Comparison of ENCODE assay signal across 19 cellular contexts in genomic region chr9:135219676-135220600, GRCh38.
DNase-seq lines count a peak whose midpoint lies in the region; ATAC-seq, FAIRE-seq and TF ChIP-seq lines count a peak whose summit lies in the region.
"Had no signal": no experiment of that assay in that cellular context is flagged by ENCODE, and none has a peak within 500 bp of the region (broad histone marks: within the 10 kb centered on the region; RNA-seq: fewer than 3 reads in every experiment).

No MANE protein-coding gene starts in this region.

- H3K4me3 Mint-ChIP-seq in stimulated activated naive B cell treated with anti-CD40 and anti-IgM and Interleukin-4, amounts not matched to agents 10 μg/mL and 1 μg/mL and 100 μg/mL, for 72 hours, result no peak overlapping the region

- H3K36me3 ChIP-seq in K562 (ENCODE audit: control insufficient read depth, insufficient read depth, low read length) (no peaks in the 10 kb centered on the region), mesendoderm (ENCODE audit: control insufficient read depth, insufficient read depth, low read length) (no peaks in the 10 kb centered on the region), upper lobe of right lung (no peaks in the 10 kb centered on the region), colonic mucosa (no peaks in the 10 kb centered on the region)

- POLR2A ChIA-PET in K562 (lab: Yijun Ruan, JAX), result interaction anchor here (0.9 kb wide), 1 partner anchor 9 kb away, joined by 3 read pairs; no protein-coding TSS in a partner anchor

- no peak overlapping the region for H2BK5ac ChIP-seq in mesendoderm (ENCODE audit: low read length)

- no peak overlapping the region for H4K8ac ChIP-seq in mesendoderm (ENCODE audit: low read depth, low read length)

- no peaks in the 10 kb centered on the region for H3K9me3 ChIP-seq in K562 (replicated peaks; ENCODE audit: control insufficient read depth, insufficient read depth, low read depth, low read length)
- no peaks in the 10 kb centered on the region for H3K9me3 ChIP-seq in upper lobe of right lung
- no peaks in the 10 kb centered on the region for H3K9me3 ChIP-seq in colonic mucosa

- no peak for TF ChIP-seq POLR2A in K562 (conservative IDR thresholded peaks at IDR 0.05)

- peak; percentile 9 for DNase-seq in left ventricle myocardium superior
- DNase-seq in left cardiac atrium, result no peak
- DNase-seq in K562 (ENCODE audit: extremely low read depth in 1 of 4, low spot score in 3 of 4), result no peak
- no peak for DNase-seq in mesendoderm
- peak; percentile 41 for DNase-seq in upper lobe of right lung
- DNase-seq in stimulated activated naive B cell treated with anti-CD40 and anti-IgM and Interleukin-4, amounts not matched to agents 10 μg/mL and 1 μg/mL and 100 μg/mL, for 72 hours, result no peak
- no peak for DNase-seq in ecto neural progenitor cell (ENCODE audit: low spot score)
- no peak for DNase-seq in colonic mucosa
- DNase-seq: DMS 273 treated with DMSO at 0.1 percent for 48 hours, GF-D8, NCI-H1436, NCI-H2029, NCI-H2171, NCI-H446, PC-9 had no signal

- no peak overlapping the region for H3K23ac ChIP-seq in mesendoderm (ENCODE audit: low read length)

- H3K27me3 ChIP-seq in K562 (ENCODE audit: control insufficient read depth in 2 of 2, insufficient read depth in 2 of 2, low read length in 2 of 2) (peaks cover 15 to 69% of the 10 kb centered on the region in 2 experiments; a peak in 4 of 5 replicates), mesendoderm (ENCODE audit: insufficient read depth, low read length, poor library complexity) (no peaks in the 10 kb centered on the region), upper lobe of right lung (peaks cover 17% of the 10 kb centered on the region), colonic mucosa (no peaks in the 10 kb centered on the region)

- peaks cover 3% of the 10 kb centered on the region; the same call in 1 of the 2 replicates for H4K20me1 ChIP-seq in K562 (replicated peaks; ENCODE audit: control insufficient read depth, insufficient read depth, low read length)

- WGBS in K562 (ENCODE audit: insufficient coverage, low coverage, missing lambda C conversion rate), result 14% methylated on average over 20 of the region's 21 CpGs
- no CpG with 5 or more reads among the region's 21 CpGs for WGBS in mesendoderm (ENCODE audit: extremely low coverage, insufficient coverage, low lambda C conversion rate)

- no TSS peak for BruUV-seq in K562 (replicated peaks; lab: Mats Ljungman, UMichigan)

- in situ Hi-C loops in K562 (cut with MboI), result no loop called here

- no peaks in the 10 kb centered on the region for H3K79me1 ChIP-seq in mesendoderm (ENCODE audit: low read length)

- H3K4me1 ChIP-seq in K562 (replicated peaks in 1 of 2; ENCODE audit: control insufficient read depth in 2 of 2, insufficient read depth in 2 of 2, low read length in 2 of 2) (peaks cover 0 to 6% of the 10 kb centered on the region in 2 experiments; a peak in 1 of 5 replicates), mesendoderm (ENCODE audit: control insufficient read depth, low read depth, low read length) (peaks cover 22% of the 10 kb centered on the region), upper lobe of right lung (peaks cover 9% of the 10 kb centered on the region), colonic mucosa (no peaks in the 10 kb centered on the region)

- H3K27me3 Mint-ChIP-seq in stimulated activated naive B cell treated with anti-CD40 and anti-IgM and Interleukin-4, amounts not matched to agents 10 μg/mL and 1 μg/mL and 100 μg/mL, for 72 hours, result peaks cover 26 to 54% of the 10 kb centered on the region in 2 donors

- H3K27ac ChIP-seq in K562 (ENCODE audit: extremely low read depth, low read depth, low read length), result no peak overlapping the region
- no peak overlapping the region for H3K27ac ChIP-seq in mesendoderm (ENCODE audit: low read depth, low read length)
- no peak overlapping the region for H3K27ac ChIP-seq in upper lobe of right lung
- no peak overlapping the region for H3K27ac ChIP-seq in colonic mucosa
- H3K27ac ChIP-seq: C4-2B, KMS-11, PC-9 had no signal

- no peak overlapping the region for H3K18ac ChIP-seq in mesendoderm (ENCODE audit: low read length)

- H4K5ac ChIP-seq in mesendoderm (ENCODE audit: low read length), result no peak overlapping the region

- H2AK5ac ChIP-seq in mesendoderm (ENCODE audit: low read length), result no peak overlapping the region

- CTCF ChIA-PET in K562 (lab: Yijun Ruan, JAX; ENCODE audit: low intra/inter-chr PET ratio), result no interaction called here

- no peaks in the 10 kb centered on the region for H3K4me1 Mint-ChIP-seq in stimulated activated naive B cell treated with anti-CD40 and anti-IgM and Interleukin-4, amounts not matched to agents 10 μg/mL and 1 μg/mL and 100 μg/mL, for 72 hours

- no peak overlapping the region for H3K27ac Mint-ChIP-seq in stimulated activated naive B cell treated with anti-CD40 and anti-IgM and Interleukin-4, amounts not matched to agents 10 μg/mL and 1 μg/mL and 100 μg/mL, for 72 hours

- no peak for TF ChIP-seq RAD21 in K562 (CRISPR knock-in tag; conservative IDR thresholded peaks at IDR 0.05 in 1 of 2, IDR thresholded peaks at IDR 0.05 in 1 of 2)

- intact Hi-C loops in left ventricle myocardium superior (cut with micrococcal nuclease) (no loop called here), left cardiac atrium (cut with DNase I) (no loop called here), K562 (cut with micrococcal nuclease) (no loop called here), upper lobe of right lung (cut with DNase I) (no loop called here), colonic mucosa (cut with DNase I) (no loop called here)

- H2BK120ac ChIP-seq in mesendoderm (ENCODE audit: low read depth, low read length), result no peak overlapping the region

- H3K9me3 Mint-ChIP-seq in stimulated activated naive B cell treated with anti-CD40 and anti-IgM and Interleukin-4, amounts not matched to agents 10 μg/mL and 1 μg/mL and 100 μg/mL, for 72 hours, result no peaks in the 10 kb centered on the region

- H3K4me3 ChIP-seq in K562 (no peak overlapping the region), mesendoderm (ENCODE audit: low read length) (no peak overlapping the region), upper lobe of right lung (no peak overlapping the region), colonic mucosa (no peak overlapping the region)
- H3K4me3 ChIP-seq: PC-9 had no signal

- ATAC-seq in left ventricle myocardium superior, result no peak
- ATAC-seq in left cardiac atrium, result no peak
- ATAC-seq in K562, result no peak
- no peak for ATAC-seq in upper lobe of right lung
- no peak for ATAC-seq in stimulated activated naive B cell treated with anti-CD40 and anti-IgM and Interleukin-4, amounts not matched to agents 10 μg/mL and 1 μg/mL and 100 μg/mL, for 72 hours (replicated peaks)

- H3K79me2 ChIP-seq in K562 (ENCODE audit: control insufficient read depth, insufficient read depth, low read length), result no peaks in the 10 kb centered on the region
- H3K79me2 ChIP-seq in mesendoderm (ENCODE audit: control insufficient read depth, insufficient read depth, low read length), result no peaks in the 10 kb centered on the region

- no peak overlapping the region for H2BK15ac ChIP-seq in mesendoderm (replicated peaks; ENCODE audit: low read depth)

- no peaks in the 10 kb centered on the region for H3K36me3 Mint-ChIP-seq in stimulated activated naive B cell treated with anti-CD40 and anti-IgM and Interleukin-4, amounts not matched to agents 10 μg/mL and 1 μg/mL and 100 μg/mL, for 72 hours

- H3K56ac ChIP-seq in mesendoderm (ENCODE audit: low read length), result peak overlapping the region; percentile 10

- no peak for FAIRE-seq in K562 (lab: Jason Lieb, UNC)
- FAIRE-seq: A204.1, H54 had no signal

- H3K4ac ChIP-seq in mesendoderm (ENCODE audit: low read depth, low read length), result no peak overlapping the region

- TF ChIP-seq CTCF in K562 (IDR thresholded peaks at IDR 0.05 in 2 of 3, conservative IDR thresholded peaks at IDR 0.05 in 1 of 3; ENCODE audit: insufficient read depth in 2 of 3, low read depth in 1 of 3, low read length in 3 of 3) (no peak), upper lobe of right lung (IDR thresholded peaks at IDR 0.05) (no peak), colonic mucosa (IDR thresholded peaks at IDR 0.05) (no peak)

- no peak overlapping the region for H3K4me2 ChIP-seq in K562 (ENCODE audit: insufficient read depth, low read length)
- H3K4me2 ChIP-seq in mesendoderm (ENCODE audit: low read length), result no peak overlapping the region
- H3K4me2 ChIP-seq: KMS-11, PC-9 had no signal

- H3K9ac ChIP-seq in K562 (ENCODE audit: insufficient read depth in 1 of 2, low read depth in 2 of 2, low read length in 2 of 2) (no peak overlapping the region), mesendoderm (ENCODE audit: low read length) (no peak overlapping the region), colonic mucosa (ENCODE audit: low read depth in 2 of 2, low read length in 2 of 2) (no peak overlapping the region)
- H3K9ac ChIP-seq: KMS-11 had no signal

- no peak overlapping the region for H2AFZ ChIP-seq in K562 (ENCODE audit: low read depth, low read length)
- H2AFZ ChIP-seq: PC-9 had no signal

- TF ChIP-seq EP300 in K562 (IDR thresholded peaks at IDR 0.05; ENCODE audit: low read length), result no peak

- H3K9me1 ChIP-seq in K562 (ENCODE audit: control insufficient read depth, insufficient read depth, low read length), result no peaks in the 10 kb centered on the region

TF ChIP-seq in K562, 482 proteins besides CTCF, POLR2A, EP300 and RAD21:
- peak; percentile 86 for TF ChIP-seq ZNF24 (IDR thresholded peaks at IDR 0.05)
- no peak for TF ChIP-seq HEY1 (CRISPR knock-in tag; IDR thresholded peaks at IDR 0.05; ENCODE audit: borderline replicate concordance)

Comparison
In these comparisons a context has a peak if more than half of its experiments do, and no peak if none do; other contexts are left out.
1. DNase-seq: peak in left ventricle myocardium superior (single experiment) and upper lobe of right lung (single experiment); none in left cardiac atrium (single experiment), K562 (0 of 4), mesendoderm (single experiment), stimulated activated naive B cell treated with anti-CD40 and anti-IgM and Interleukin-4, amounts not matched to agents 10 μg/mL and 1 μg/mL and 100 μg/mL, for 72 hours (single experiment), ecto neural progenitor cell (single experiment) and colonic mucosa (single experiment).